ENCODE assay signal across 15 cellular contexts in the genomic region with DNA sequence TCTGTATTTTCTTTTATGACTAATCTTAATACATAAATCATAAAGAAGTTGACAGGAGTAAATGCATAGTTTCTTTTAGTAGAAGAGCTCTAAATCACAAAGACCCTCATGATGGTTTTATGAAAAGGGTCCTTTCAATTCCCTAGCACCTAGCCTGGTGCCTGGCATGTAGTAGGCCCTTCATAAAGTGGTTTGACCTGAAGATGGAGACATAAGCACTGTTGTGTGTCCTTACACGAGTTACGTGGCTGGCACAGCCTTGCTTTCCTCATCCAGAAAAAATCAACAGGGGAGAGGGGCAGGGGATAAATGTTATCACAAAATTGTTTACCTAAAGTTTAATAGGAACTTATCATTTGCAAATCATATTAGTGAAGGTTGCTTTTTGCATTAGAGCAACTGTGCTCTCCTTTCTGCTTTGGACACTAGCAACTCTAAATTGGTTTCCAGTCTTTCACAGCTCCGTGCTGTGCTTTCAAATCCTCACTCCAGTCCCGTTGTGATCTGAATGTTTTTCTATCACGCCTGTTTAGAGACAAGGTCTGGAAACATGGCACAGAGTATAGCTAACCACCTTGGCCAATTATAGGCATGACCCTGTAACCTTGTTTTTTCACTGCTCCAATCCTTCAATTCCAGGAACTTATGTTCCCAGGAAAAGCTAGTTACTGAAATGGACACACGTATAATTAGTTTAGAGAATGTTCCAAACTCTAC. TPM values are rescaled to one million over a fixed set of nuclear protein-coding genes. Genes with fewer than 3 reads are reported as not detected.
DNase-seq lines count a peak whose midpoint lies in the region; ATAC-seq and TF ChIP-seq lines count a peak whose summit lies in the region.
"Had no signal": no experiment of that assay in that cellular context is flagged by ENCODE, and none has a peak within 500 bp of the region (broad histone marks: within the 10 kb centered on the region; RNA-seq: fewer than 3 reads in every experiment).

No MANE protein-coding gene starts in this region.

- H3K27me3 ChIP-seq in PC-3 (ENCODE audit: low read length) = no peaks in the 10 kb centered on the region
- H3K27me3 ChIP-seq: body of pancreas, sigmoid colon, SJCRH30 had no signal

- H4K20me1 ChIP-seq in PC-3 (ENCODE audit: low read length) = no peaks in the 10 kb centered on the region

- H3K27ac ChIP-seq in PC-3 (ENCODE audit: low read length) = no peak overlapping the region
- H3K27ac ChIP-seq: body of pancreas, sigmoid colon, SJCRH30 had no signal

- peaks cover 7% of the 10 kb centered on the region; the same call in 1 of the 2 replicates for H3K4me1 ChIP-seq in PC-3 (ENCODE audit: insufficient read depth, low read length)
- H3K4me1 ChIP-seq: SJCRH30 had no signal

- no peaks in the 10 kb centered on the region for H3K36me3 ChIP-seq in PC-3 (ENCODE audit: low read depth, low read length)
- H3K36me3 ChIP-seq: sigmoid colon, SJCRH30 had no signal

- H3K4me3 ChIP-seq in PC-3 (ENCODE audit: low read length) (no peak overlapping the region), fibroblast of pulmonary artery (replicated peaks; ENCODE audit: low read depth, low read length) (no peak overlapping the region)
- H3K4me3 ChIP-seq: body of pancreas, sigmoid colon, SJCRH30 had no signal

- no peaks in the 10 kb centered on the region for H3K9me3 ChIP-seq in PC-3 (ENCODE audit: low read length)
- H3K9me3 ChIP-seq: body of pancreas, sigmoid colon, SJCRH30 had no signal

- no peaks in the 10 kb centered on the region for H3F3A ChIP-seq in PC-3 (ENCODE audit: low read length, unreplicated experiment)

- peak; percentile 27 for DNase-seq in EH (ENCODE audit: low read depth)
- peak; percentile 18 for DNase-seq in PC-3
- DNase-seq in fibroblast of pulmonary artery (ENCODE audit: low read depth) = peak; percentile 28
- peak; percentile 27 for DNase-seq in myocyte (ENCODE audit: low read depth)
- no peak for DNase-seq in stimulated activated CD4-positive, alpha-beta T cell treated with anti-CD3 and anti-CD28 coated beads, Interleukin-2, amount 100 ng/mL, for 48 hours
- no peak for DNase-seq in C1 segment of cervical spinal cord (lab: John Stamatoyannopoulos, UW)
- no peak for DNase-seq in NCI-H1694 treated with DMSO at 0.1 percent for 48 hours (lab: John Stamatoyannopoulos, UW)
- DNase-seq: activated CD8-positive, alpha-beta T cell treated with anti-CD3 and anti-CD28 coated beads, Interleukin-2, amount 10 ng/mL, durations not matched to agents 7 days and 5 days; DMS153; Karpas-422; sigmoid colon; SJCRH30; stimulated activated naive B cell treated with anti-CD40 and anti-IgM and Interleukin-4, amounts not matched to agents 10 μg/mL and 1 μg/mL and 100 μg/mL, for 72 hours had no signal

- H3K79me2 ChIP-seq in PC-3 (ENCODE audit: low read length) = no peaks in the 10 kb centered on the region

- ATAC-seq in PC-3 (no peak; the same call in 1 of the 2 replicates), HG02973 (IDR thresholded peaks at IDR 0.05; ENCODE audit: unreplicated experiment) (no peak)
- ATAC-seq: activated CD8-positive, alpha-beta T cell treated with anti-CD3 and anti-CD28 coated beads, Interleukin-2, amount 10 ng/mL, durations not matched to agents 7 days and 5 days; body of pancreas; stimulated activated naive B cell treated with anti-CD40 and anti-IgM and Interleukin-4, amounts not matched to agents 10 μg/mL and 1 μg/mL and 100 μg/mL, for 72 hours had no signal

- intact Hi-C loops in PC-3 (cut with micrococcal nuclease) = no loop called here

- peak; percentile 38; the same call in 1 of the 2 replicates for TF ChIP-seq CTCF in PC-3 (conservative IDR thresholded peaks at IDR 0.05; ENCODE audit: low read depth, low read length)
- TF ChIP-seq CTCF in fibroblast of pulmonary artery (IDR thresholded peaks at IDR 0.05; ENCODE audit: low read length, missing control alignments) = peak; percentile 13

- CTCF ChIA-PET in PC-3 (lab: Charles Lee) = no interaction called here

- POLR2A ChIA-PET in PC-3 (lab: Charles Lee; ENCODE audit: unreplicated experiment) = no interaction called here

- no peak overlapping the region for H3K9ac ChIP-seq in PC-3 (ENCODE audit: low read length)

- no peaks in the 10 kb centered on the region for H3K9me2 ChIP-seq in PC-3 (replicated peaks; ENCODE audit: low read length)

- no TSS peak for BruUV-seq in PC-3 (replicated peaks; lab: Mats Ljungman, UMichigan)

- H2AFZ ChIP-seq in PC-3 (ENCODE audit: low read length) = no peak overlapping the region

- H3K4me2 ChIP-seq in PC-3 (ENCODE audit: low read length) = no peak overlapping the region

RNA-seq across cellular contexts. Expression of gene ARL15, which starts 55.7 kb away (rescaled TPM):
- total RNA-seq in PC-3 (2014; rRNA removed) = 6.0 and 6.9 TPM in 2 replicates
- 13.2 and 17.3 TPM in 2 replicates for total RNA-seq in myocyte
- polyA plus RNA-seq in myocyte (2012) = 10.2 TPM

Comparison
In these comparisons a context has a peak if more than half of its experiments do, and no peak if none do; other contexts are left out.
1. DNase-seq: peak in EH (single experiment), PC-3 (single experiment), fibroblast of pulmonary artery (single experiment) and myocyte (single experiment); none in stimulated activated CD4-positive, alpha-beta T cell treated with anti-CD3 and anti-CD28 coated beads, Interleukin-2, amount 100 ng/mL, for 48 hours (0 of 2), C1 segment of cervical spinal cord (0 of 14) and NCI-H1694 treated with DMSO at 0.1 percent for 48 hours (single experiment).